1 cellular context compared by ENCODE assay signal in the genomic region with DNA sequence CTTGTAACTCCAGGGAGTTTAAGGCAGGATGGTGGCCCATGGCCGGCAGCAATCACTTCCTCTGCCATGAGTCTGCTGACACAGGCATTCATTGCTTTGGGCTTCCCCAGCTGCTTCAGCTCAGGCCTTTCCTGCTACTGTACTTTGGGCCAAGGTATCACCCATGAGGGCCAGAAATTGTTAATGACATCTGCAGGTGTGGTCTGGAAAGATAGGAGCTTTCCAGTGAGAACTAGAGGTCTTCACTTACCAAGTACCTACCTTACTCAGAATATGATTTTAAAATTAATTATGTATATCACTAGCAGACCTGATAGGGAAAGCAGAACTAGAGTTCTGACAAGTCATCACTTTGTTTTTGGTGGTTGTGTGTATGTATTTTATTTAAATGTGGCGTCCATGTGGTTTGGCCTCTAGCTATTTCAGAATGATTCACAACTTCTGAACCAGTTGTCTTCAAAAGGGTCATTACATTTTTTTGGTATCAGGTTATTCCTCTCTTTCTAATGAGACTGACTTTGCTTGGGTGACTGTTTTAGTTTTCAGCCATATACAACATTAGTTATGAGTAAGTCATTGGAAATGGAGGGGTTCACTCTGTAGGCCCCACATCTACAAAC.
TF ChIP-seq lines count a peak whose summit lies in the region.

No MANE protein-coding gene starts in this region.

TF ChIP-seq in GM12878, 131 proteins besides CTCF, POLR2A, EP300 and RAD21 (continued from another document):
- peak; percentile 95 for TF ChIP-seq RUNX3 (IDR thresholded peaks at IDR 0.05; ENCODE audit: low read length)
- no peak for TF ChIP-seq WRNIP1 (IDR thresholded peaks at IDR 0.05; ENCODE audit: borderline replicate concordance, low read depth, low read length)
- 0 out of 4 replicates have a peak, but pooled peaks of 1 of the 2 experiments have one; percentile 11 for TF ChIP-seq BHLHE40 (IDR thresholded peaks at IDR 0.05; ENCODE audit: borderline replicate concordance in 1 of 2, low read depth in 2 of 2, low read length in 1 of 2)
- no peak for TF ChIP-seq STAT3 (IDR thresholded peaks at IDR 0.05; ENCODE audit: low read depth, low read length)
- no peak for TF ChIP-seq ESRRA (IDR thresholded peaks at IDR 0.05; ENCODE audit: low read length)
- no peak; the same call in 1 of the 2 replicates for TF ChIP-seq ZNF384 (IDR thresholded peaks at IDR 0.05; ENCODE audit: borderline replicate concordance, low read depth, low read length)
- TF ChIP-seq SP1 (IDR thresholded peaks at IDR 0.05; ENCODE audit: low read depth, low read length) = no peak
- no peak for TF ChIP-seq SMAD1 (IDR thresholded peaks at IDR 0.05; ENCODE audit: low read depth, partially characterized antibody)
- TF ChIP-seq PAX8 (IDR thresholded peaks at IDR 0.05) = no peak
- no peak for TF ChIP-seq RB1 (IDR thresholded peaks at IDR 0.05; ENCODE audit: borderline replicate concordance)
- no peak for TF ChIP-seq ETV6 (conservative IDR thresholded peaks at IDR 0.05 in 1 of 2, IDR thresholded peaks at IDR 0.05 in 1 of 2; ENCODE audit: borderline replicate concordance in 1 of 2, low read depth in 1 of 2)
- TF ChIP-seq GATAD2B (conservative IDR thresholded peaks at IDR 0.05; ENCODE audit: low read depth) = no peak
- no peak for TF ChIP-seq EZH2 (IDR thresholded peaks at IDR 0.05; ENCODE audit: borderline replicate concordance, control insufficient read depth, low read depth, low read length)
- no peak for TF ChIP-seq CBX5 (IDR thresholded peaks at IDR 0.05; ENCODE audit: low read depth)
- TF ChIP-seq SUPT20H (IDR thresholded peaks at IDR 0.05; ENCODE audit: borderline replicate concordance, control insufficient read depth, low read depth, low read length) = no peak
- TF ChIP-seq CHD1 (IDR thresholded peaks at IDR 0.05; ENCODE audit: low read depth, low read length) = no peak
- TF ChIP-seq ZNF207 (IDR thresholded peaks at IDR 0.05; ENCODE audit: borderline replicate concordance) = no peak
- TF ChIP-seq CHD2 (IDR thresholded peaks at IDR 0.05; ENCODE audit: borderline replicate concordance, low read depth, low read length) = no peak
- no peak for TF ChIP-seq ASH2L (IDR thresholded peaks at IDR 0.05; ENCODE audit: borderline replicate concordance, low read depth)
- no peak; the same call in 1 of the 2 replicates for TF ChIP-seq CREB1 (IDR thresholded peaks at IDR 0.05; ENCODE audit: low read depth)
- no peak for TF ChIP-seq SRF (IDR thresholded peaks at IDR 0.05; ENCODE audit: low read depth in 2 of 2, low read length in 2 of 2)
- TF ChIP-seq, protein P1, sequence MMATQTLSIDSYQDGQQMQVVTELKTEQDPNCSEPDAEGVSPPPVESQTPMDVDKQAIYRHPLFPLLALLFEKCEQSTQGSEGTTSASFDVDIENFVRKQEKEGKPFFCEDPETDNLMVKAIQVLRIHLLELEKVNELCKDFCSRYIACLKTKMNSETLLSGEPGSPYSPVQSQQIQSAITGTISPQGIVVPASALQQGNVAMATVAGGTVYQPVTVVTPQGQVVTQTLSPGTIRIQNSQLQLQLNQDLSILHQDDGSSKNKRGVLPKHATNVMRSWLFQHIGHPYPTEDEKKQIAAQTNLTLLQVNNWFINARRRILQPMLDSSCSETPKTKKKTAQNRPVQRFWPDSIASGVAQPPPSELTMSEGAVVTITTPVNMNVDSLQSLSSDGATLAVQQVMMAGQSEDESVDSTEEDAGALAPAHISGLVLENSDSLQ (IDR thresholded peaks at IDR 0.05) = peak; percentile 72; the same call in 1 of the 2 replicates
- no peak for TF ChIP-seq SIN3A (IDR thresholded peaks at IDR 0.05; ENCODE audit: low read depth, low read length)
- peak; percentile 44 for TF ChIP-seq ATF7 (IDR thresholded peaks at IDR 0.05; ENCODE audit: low read depth)
- TF ChIP-seq JUNB (IDR thresholded peaks at IDR 0.05) = peak; percentile 83
- TF ChIP-seq DPF2 (IDR thresholded peaks at IDR 0.05) = peak; percentile 52; the same call in 1 of the 2 replicates
- TF ChIP-seq, protein P2, sequence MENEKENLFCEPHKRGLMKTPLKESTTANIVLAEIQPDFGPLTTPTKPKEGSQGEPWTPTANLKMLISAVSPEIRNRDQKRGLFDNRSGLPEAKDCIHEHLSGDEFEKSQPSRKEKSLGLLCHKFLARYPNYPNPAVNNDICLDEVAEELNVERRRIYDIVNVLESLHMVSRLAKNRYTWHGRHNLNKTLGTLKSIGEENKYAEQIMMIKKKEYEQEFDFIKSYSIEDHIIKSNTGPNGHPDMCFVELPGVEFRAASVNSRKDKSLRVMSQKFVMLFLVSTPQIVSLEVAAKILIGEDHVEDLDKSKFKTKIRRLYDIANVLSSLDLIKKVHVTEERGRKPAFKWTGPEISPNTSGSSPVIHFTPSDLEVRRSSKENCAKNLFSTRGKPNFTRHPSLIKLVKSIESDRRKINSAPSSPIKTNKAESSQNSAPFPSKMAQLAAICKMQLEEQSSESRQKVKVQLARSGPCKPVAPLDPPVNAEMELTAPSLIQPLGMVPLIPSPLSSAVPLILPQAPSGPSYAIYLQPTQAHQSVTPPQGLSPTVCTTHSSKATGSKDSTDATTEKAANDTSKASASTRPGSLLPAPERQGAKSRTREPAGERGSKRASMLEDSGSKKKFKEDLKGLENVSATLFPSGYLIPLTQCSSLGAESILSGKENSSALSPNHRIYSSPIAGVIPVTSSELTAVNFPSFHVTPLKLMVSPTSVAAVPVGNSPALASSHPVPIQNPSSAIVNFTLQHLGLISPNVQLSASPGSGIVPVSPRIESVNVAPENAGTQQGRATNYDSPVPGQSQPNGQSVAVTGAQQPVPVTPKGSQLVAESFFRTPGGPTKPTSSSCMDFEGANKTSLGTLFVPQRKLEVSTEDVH (IDR thresholded peaks at IDR 0.05; ENCODE audit: low read depth, partially characterized antibody) = no peak
- TF ChIP-seq NRF1 (conservative IDR thresholded peaks at IDR 0.05; ENCODE audit: low read depth, low read length) = no peak
- no peak for TF ChIP-seq PAX5 (IDR thresholded peaks at IDR 0.05; ENCODE audit: borderline replicate concordance, low read depth, low read length)
- peak; percentile 76; the same call in 1 of the 2 replicates for TF ChIP-seq MTA2 (IDR thresholded peaks at IDR 0.05; ENCODE audit: low read depth)
- TF ChIP-seq STAT1 (conservative IDR thresholded peaks at IDR 0.05) = no peak
- peak; percentile 92; the same call in 2 of the 3 replicates for TF ChIP-seq POU2F2 (IDR thresholded peaks at IDR 0.05; ENCODE audit: borderline replicate concordance, low read depth, low read length)
- TF ChIP-seq IKZF1 (conservative IDR thresholded peaks at IDR 0.05) = peak; percentile 17; the same call in 1 of the 2 replicates
- TF ChIP-seq MTA3 (IDR thresholded peaks at IDR 0.05; ENCODE audit: borderline replicate concordance, low read length) = no peak
- TF ChIP-seq NFIC (IDR thresholded peaks at IDR 0.05; ENCODE audit: low read depth, low read length) = peak; percentile 81
- no peak for TF ChIP-seq RFX5 (IDR thresholded peaks at IDR 0.05; ENCODE audit: low read depth, low read length)
- peak; percentile 82; the same call in 1 of the 2 replicates for TF ChIP-seq SPI1 (IDR thresholded peaks at IDR 0.05; ENCODE audit: borderline replicate concordance, insufficient read depth, low read depth, low read length)
- no peak for TF ChIP-seq RELA (IDR thresholded peaks at IDR 0.05; ENCODE audit: borderline replicate concordance, partially characterized antibody)
- TF ChIP-seq MYC (IDR thresholded peaks at IDR 0.05; ENCODE audit: insufficient read depth, insufficient read length, insufficient replicate concordance, low read length, severe bottlenecking) = no peak
- TF ChIP-seq NBN (IDR thresholded peaks at IDR 0.05) = peak; percentile 52; the same call in 1 of the 2 replicates
- no peak for TF ChIP-seq KDM1A (IDR thresholded peaks at IDR 0.05; ENCODE audit: borderline replicate concordance)
- TF ChIP-seq ZSCAN29 (IDR thresholded peaks at IDR 0.05) = no peak
- TF ChIP-seq ZNF24 (IDR thresholded peaks at IDR 0.05) = no peak
TF ChIP-seq in GM12878: peak in this region for 28.
